In the genomic region with DNA sequence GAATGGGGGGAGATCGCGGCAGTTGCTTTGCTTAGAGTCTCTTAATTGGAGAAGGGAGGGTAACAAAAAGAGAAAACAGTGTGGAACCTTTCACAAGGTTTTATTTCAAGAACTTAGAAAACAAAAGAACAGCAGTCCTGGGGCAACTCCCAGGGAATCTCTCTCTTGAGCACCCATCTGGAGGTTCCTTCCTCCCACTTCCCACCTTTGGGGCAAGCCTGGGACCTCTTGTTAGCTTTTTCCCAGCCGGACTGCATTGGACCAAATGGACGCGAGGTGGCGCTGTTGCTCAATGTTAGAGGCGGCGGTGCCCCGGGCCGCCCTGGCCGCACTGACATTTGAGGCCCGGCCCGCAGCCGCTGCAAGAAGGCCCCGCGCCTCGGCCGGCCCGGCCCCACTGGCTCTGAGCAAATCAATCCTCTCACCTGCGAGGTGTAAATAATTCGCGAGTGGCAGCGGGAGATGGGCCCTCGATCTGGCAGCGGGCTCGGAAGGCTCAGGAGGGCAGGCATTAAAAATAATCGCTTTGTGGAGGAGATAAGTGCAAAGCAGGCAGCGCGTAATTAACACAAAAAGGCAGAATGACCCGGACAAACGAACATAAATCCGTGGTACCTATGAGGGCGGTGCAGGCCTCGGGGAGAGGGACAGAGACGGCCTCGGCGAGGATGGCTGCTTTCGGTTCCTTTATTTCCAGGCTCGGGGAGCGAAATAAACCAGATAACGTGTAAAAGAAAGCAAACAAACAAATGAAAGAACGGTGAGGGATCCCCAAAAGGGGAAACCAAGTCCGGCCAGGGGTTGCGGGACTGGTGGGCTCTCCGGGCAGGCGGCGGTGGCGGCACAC, we compare ENCODE assay signal across 8 cellular contexts. TPM values are rescaled to one million over a fixed set of nuclear protein-coding genes. Genes with fewer than 3 reads are reported as not detected.
DNase-seq lines count a peak whose midpoint lies in the region; ATAC-seq, FAIRE-seq and TF ChIP-seq lines count a peak whose summit lies in the region.

No MANE protein-coding gene starts in this region.

- peak overlapping the region; percentile 98 for H3K4me3 ChIP-seq in AG10803 (ENCODE audit: low read length)
- H3K4me3 ChIP-seq in HUES6 (ENCODE audit: low read depth, low read length), result peak overlapping the region; percentile 34; the same call in 1 of the 2 replicates

- H3K4me3 Mint-ChIP-seq in osteocyte (ENCODE audit: unreplicated experiment), result peak overlapping the region; percentile 67

- H3K27me3 Mint-ChIP-seq in osteocyte (ENCODE audit: unreplicated experiment), result peaks cover 93% of the 10 kb centered on the region

- H3K27me3 ChIP-seq in HUES6 (ENCODE audit: control insufficient read depth, insufficient read depth, low read length), result peaks cover 100% of the 10 kb centered on the region

- H3K36me3 Mint-ChIP-seq in osteocyte (ENCODE audit: unreplicated experiment), result no peaks in the 10 kb centered on the region

- peaks cover 3% of the 10 kb centered on the region; the same call in 1 of the 2 replicates for H3K4me1 ChIP-seq in HUES6 (ENCODE audit: control insufficient read depth, insufficient read depth, low read length)

- TF ChIP-seq CTCF in AG10803 (conservative IDR thresholded peaks at IDR 0.05; ENCODE audit: low read length) (peak; percentile 77), osteocyte (IDR thresholded peaks at IDR 0.05) (peak; percentile 97)

- H3K36me3 ChIP-seq in HUES6 (ENCODE audit: control insufficient read depth, insufficient read depth, low read length), result no peaks in the 10 kb centered on the region

- no peak overlapping the region; the same call in 1 of the 2 replicates for H3K27ac ChIP-seq in HUES6 (ENCODE audit: low read depth, low read length)

- H3K9ac ChIP-seq in HUES6 (ENCODE audit: low read length), result peak overlapping the region; percentile 91

- DNase-seq in AG10803 (ENCODE audit: low read depth) (peak; percentile 87), RPMI8226 (peak; percentile 83), activated gamma-delta T cell treated with Interleukin-2 at 50 U/mL for 16 hours (peak; percentile 84), frontal cortex (ENCODE audit: low spot score in 2 of 2) (peak; percentile 90 to 91), osteocyte (ENCODE audit: extremely low spot score, unreplicated experiment) (peak; percentile 93), superior temporal gyrus (ENCODE audit: extremely low spot score) (peak; percentile 91)

- no peaks in the 10 kb centered on the region for H3K9me3 Mint-ChIP-seq in osteocyte (ENCODE audit: unreplicated experiment)

- peak; percentile 41 for ATAC-seq in GM18520 (IDR thresholded peaks at IDR 0.05; ENCODE audit: unreplicated experiment)

- no peaks in the 10 kb centered on the region for H3K9me3 ChIP-seq in HUES6 (ENCODE audit: control insufficient read depth, insufficient read depth, low read depth, low read length)

- H3K27ac Mint-ChIP-seq in osteocyte (ENCODE audit: unreplicated experiment), result no peak overlapping the region

- FAIRE-seq in frontal cortex (lab: Jason Lieb, UNC), result no peak

- peaks cover 14% of the 10 kb centered on the region for H3K4me1 Mint-ChIP-seq in osteocyte (ENCODE audit: unreplicated experiment)

RNA-seq across cellular contexts. Expression of gene HOXC8, which starts 2.7 kb away (rescaled TPM):
- total RNA-seq in frontal cortex (not detected), osteocyte (not detected in 2 replicates)

RNA-seq across cellular contexts. Expression of gene HOXC9, which starts 6.1 kb away (rescaled TPM):
- total RNA-seq in frontal cortex (not detected), osteocyte (not detected in 2 replicates)

RNA-seq across cellular contexts. Expression of gene HOXC10, which starts 21.1 kb away (rescaled TPM):
- not detected for total RNA-seq in frontal cortex
- not detected in 2 replicates for total RNA-seq in osteocyte

RNA-seq across cellular contexts. Expression of gene HOXC6, which starts 22.2 kb away (rescaled TPM):
- not detected for total RNA-seq in frontal cortex
- total RNA-seq in osteocyte, result not detected in 2 replicates

RNA-seq across cellular contexts. Expression of gene HOXC5, which starts 26.8 kb away (rescaled TPM):
- total RNA-seq in frontal cortex (not detected), osteocyte (not detected in 2 replicates)
